ENCODE assay signal across 1 cellular context in the genomic region with DNA sequence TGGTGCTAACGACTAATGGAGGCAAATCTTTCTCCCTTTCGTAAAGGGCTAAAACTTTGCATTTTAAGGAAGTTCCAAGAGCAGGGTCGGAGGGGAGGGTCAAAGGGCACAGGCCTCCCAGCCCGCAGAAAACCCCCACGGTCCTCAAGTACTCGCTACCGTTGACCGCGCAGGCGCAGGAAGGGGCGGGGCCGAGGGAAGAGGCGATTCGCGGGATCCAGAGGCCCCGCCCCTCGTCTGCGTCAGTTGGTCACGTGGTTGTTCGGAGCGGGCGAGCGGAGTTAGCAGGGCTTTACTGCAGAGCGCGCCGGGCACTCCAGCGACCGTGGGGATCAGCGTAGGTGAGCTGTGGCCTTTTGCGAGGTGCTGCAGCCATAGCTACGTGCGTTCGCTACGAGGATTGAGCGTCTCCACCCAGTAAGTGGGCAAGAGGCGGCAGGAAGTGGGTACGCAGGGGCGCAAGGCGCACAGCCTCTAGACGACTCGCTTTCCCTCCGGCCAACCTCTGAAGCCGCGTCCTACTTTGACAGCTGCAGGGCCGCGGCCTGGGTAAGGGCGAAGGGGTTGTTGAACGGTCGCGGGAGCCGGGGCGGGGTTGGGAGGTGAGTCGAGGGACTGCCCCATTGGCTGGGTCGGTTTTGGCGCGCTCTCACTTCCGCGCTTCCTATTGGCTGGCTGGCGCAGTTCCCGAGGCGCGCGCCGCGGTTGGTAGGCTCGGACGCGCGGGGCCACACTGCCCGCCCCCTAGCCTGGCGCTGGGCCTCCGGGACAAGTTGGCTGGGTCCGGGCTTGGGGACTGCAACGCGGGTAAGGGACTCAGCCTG.
A peak's percentile ranks its signal among the peaks of the same experiment; 100 is the strongest.
TF ChIP-seq lines count a peak whose summit lies in the region.

A gene (plus strand): TSS at position 242 of the 824 bp plus-strand sequence. CDS start 2,310 bp downstream, outside the sequence.

TF ChIP-seq in WTC11, 78 proteins besides CTCF, POLR2A, EP300 and RAD21 (continued from another document and continues in another):
- TF ChIP-seq, protein P1, sequence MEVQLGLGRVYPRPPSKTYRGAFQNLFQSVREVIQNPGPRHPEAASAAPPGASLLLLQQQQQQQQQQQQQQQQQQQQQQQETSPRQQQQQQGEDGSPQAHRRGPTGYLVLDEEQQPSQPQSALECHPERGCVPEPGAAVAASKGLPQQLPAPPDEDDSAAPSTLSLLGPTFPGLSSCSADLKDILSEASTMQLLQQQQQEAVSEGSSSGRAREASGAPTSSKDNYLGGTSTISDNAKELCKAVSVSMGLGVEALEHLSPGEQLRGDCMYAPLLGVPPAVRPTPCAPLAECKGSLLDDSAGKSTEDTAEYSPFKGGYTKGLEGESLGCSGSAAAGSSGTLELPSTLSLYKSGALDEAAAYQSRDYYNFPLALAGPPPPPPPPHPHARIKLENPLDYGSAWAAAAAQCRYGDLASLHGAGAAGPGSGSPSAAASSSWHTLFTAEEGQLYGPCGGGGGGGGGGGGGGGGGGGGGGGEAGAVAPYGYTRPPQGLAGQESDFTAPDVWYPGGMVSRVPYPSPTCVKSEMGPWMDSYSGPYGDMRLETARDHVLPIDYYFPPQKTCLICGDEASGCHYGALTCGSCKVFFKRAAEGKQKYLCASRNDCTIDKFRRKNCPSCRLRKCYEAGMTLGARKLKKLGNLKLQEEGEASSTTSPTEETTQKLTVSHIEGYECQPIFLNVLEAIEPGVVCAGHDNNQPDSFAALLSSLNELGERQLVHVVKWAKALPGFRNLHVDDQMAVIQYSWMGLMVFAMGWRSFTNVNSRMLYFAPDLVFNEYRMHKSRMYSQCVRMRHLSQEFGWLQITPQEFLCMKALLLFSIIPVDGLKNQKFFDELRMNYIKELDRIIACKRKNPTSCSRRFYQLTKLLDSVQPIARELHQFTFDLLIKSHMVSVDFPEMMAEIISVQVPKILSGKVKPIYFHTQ (CRISPR knock-in tag; IDR thresholded peaks at IDR 0.05), result peak; percentile 84; the same call in 1 of the 2 replicates
- TF ChIP-seq RELA (CRISPR knock-in tag; IDR thresholded peaks at IDR 0.05; ENCODE audit: borderline replicate concordance) (no peak), JUN (CRISPR knock-in tag; IDR thresholded peaks at IDR 0.05) (peak; percentile 58; the same call in 1 of the 2 replicates), GABPB1 (CRISPR knock-in tag; IDR thresholded peaks at IDR 0.05) (peak; percentile 73), ZNF317 (CRISPR knock-in tag; IDR thresholded peaks at IDR 0.05; ENCODE audit: borderline replicate concordance, low read depth) (0 out of 2 replicates have a peak, but pooled peaks have one; percentile 15), SP1 (CRISPR knock-in tag; conservative IDR thresholded peaks at IDR 0.05) (peak; percentile 90), ZBTB21 (CRISPR knock-in tag; IDR thresholded peaks at IDR 0.05; ENCODE audit: borderline replicate concordance) (no peak), ZNF263 (CRISPR knock-in tag; IDR thresholded peaks at IDR 0.05; ENCODE audit: low read depth) (no peak), HMGA2 (CRISPR knock-in tag; IDR thresholded peaks at IDR 0.05) (no peak), PRRX2 (CRISPR knock-in tag; IDR thresholded peaks at IDR 0.05) (no peak), CBFB (CRISPR knock-in tag; IDR thresholded peaks at IDR 0.05; ENCODE audit: low read depth) (no peak)
- TF ChIP-seq, protein P2, sequence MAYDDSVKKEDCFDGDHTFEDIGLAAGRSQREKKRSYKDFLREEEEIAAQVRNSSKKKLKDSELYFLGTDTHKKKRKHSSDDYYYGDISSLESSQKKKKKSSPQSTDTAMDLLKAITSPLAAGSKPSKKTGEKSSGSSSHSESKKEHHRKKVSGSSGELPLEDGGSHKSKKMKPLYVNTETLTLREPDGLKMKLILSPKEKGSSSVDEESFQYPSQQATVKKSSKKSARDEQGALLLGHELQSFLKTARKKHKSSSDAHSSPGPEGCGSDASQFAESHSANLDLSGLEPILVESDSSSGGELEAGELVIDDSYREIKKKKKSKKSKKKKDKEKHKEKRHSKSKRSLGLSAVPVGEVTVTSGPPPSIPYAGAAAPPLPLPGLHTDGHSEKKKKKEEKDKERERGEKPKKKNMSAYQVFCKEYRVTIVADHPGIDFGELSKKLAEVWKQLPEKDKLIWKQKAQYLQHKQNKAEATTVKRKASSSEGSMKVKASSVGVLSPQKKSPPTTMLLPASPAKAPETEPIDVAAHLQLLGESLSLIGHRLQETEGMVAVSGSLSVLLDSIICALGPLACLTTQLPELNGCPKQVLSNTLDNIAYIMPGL (CRISPR knock-in tag; IDR thresholded peaks at IDR 0.05), result peak; percentile 86; the same call in 1 of the 2 replicates
- TF ChIP-seq, protein P3, sequence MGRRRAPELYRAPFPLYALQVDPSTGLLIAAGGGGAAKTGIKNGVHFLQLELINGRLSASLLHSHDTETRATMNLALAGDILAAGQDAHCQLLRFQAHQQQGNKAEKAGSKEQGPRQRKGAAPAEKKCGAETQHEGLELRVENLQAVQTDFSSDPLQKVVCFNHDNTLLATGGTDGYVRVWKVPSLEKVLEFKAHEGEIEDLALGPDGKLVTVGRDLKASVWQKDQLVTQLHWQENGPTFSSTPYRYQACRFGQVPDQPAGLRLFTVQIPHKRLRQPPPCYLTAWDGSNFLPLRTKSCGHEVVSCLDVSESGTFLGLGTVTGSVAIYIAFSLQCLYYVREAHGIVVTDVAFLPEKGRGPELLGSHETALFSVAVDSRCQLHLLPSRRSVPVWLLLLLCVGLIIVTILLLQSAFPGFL (CRISPR knock-in tag; IDR thresholded peaks at IDR 0.05; ENCODE audit: borderline replicate concordance), result no peak; the same call in 1 of the 2 replicates
- TF ChIP-seq, protein P4, sequence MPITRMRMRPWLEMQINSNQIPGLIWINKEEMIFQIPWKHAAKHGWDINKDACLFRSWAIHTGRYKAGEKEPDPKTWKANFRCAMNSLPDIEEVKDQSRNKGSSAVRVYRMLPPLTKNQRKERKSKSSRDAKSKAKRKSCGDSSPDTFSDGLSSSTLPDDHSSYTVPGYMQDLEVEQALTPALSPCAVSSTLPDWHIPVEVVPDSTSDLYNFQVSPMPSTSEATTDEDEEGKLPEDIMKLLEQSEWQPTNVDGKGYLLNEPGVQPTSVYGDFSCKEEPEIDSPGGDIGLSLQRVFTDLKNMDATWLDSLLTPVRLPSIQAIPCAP (CRISPR knock-in tag; IDR thresholded peaks at IDR 0.05), result no peak
- TF ChIP-seq, protein P5, sequence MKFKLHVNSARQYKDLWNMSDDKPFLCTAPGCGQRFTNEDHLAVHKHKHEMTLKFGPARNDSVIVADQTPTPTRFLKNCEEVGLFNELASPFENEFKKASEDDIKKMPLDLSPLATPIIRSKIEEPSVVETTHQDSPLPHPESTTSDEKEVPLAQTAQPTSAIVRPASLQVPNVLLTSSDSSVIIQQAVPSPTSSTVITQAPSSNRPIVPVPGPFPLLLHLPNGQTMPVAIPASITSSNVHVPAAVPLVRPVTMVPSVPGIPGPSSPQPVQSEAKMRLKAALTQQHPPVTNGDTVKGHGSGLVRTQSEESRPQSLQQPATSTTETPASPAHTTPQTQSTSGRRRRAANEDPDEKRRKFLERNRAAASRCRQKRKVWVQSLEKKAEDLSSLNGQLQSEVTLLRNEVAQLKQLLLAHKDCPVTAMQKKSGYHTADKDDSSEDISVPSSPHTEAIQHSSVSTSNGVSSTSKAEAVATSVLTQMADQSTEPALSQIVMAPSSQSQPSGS (CRISPR knock-in tag; IDR thresholded peaks at IDR 0.05; ENCODE audit: borderline replicate concordance, low read depth), result peak; percentile 59; the same call in 1 of the 2 replicates
- TF ChIP-seq, protein P6, sequence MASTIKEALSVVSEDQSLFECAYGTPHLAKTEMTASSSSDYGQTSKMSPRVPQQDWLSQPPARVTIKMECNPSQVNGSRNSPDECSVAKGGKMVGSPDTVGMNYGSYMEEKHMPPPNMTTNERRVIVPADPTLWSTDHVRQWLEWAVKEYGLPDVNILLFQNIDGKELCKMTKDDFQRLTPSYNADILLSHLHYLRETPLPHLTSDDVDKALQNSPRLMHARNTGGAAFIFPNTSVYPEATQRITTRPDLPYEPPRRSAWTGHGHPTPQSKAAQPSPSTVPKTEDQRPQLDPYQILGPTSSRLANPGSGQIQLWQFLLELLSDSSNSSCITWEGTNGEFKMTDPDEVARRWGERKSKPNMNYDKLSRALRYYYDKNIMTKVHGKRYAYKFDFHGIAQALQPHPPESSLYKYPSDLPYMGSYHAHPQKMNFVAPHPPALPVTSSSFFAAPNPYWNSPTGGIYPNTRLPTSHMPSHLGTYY (CRISPR knock-in tag; IDR thresholded peaks at IDR 0.05), result no peak
- TF ChIP-seq, protein P7, sequence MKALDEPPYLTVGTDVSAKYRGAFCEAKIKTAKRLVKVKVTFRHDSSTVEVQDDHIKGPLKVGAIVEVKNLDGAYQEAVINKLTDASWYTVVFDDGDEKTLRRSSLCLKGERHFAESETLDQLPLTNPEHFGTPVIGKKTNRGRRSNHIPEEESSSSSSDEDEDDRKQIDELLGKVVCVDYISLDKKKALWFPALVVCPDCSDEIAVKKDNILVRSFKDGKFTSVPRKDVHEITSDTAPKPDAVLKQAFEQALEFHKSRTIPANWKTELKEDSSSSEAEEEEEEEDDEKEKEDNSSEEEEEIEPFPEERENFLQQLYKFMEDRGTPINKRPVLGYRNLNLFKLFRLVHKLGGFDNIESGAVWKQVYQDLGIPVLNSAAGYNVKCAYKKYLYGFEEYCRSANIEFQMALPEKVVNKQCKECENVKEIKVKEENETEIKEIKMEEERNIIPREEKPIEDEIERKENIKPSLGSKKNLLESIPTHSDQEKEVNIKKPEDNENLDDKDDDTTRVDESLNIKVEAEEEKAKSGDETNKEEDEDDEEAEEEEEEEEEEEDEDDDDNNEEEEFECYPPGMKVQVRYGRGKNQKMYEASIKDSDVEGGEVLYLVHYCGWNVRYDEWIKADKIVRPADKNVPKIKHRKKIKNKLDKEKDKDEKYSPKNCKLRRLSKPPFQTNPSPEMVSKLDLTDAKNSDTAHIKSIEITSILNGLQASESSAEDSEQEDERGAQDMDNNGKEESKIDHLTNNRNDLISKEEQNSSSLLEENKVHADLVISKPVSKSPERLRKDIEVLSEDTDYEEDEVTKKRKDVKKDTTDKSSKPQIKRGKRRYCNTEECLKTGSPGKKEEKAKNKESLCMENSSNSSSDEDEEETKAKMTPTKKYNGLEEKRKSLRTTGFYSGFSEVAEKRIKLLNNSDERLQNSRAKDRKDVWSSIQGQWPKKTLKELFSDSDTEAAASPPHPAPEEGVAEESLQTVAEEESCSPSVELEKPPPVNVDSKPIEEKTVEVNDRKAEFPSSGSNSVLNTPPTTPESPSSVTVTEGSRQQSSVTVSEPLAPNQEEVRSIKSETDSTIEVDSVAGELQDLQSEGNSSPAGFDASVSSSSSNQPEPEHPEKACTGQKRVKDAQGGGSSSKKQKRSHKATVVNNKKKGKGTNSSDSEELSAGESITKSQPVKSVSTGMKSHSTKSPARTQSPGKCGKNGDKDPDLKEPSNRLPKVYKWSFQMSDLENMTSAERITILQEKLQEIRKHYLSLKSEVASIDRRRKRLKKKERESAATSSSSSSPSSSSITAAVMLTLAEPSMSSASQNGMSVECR (CRISPR knock-in tag; IDR thresholded peaks at IDR 0.05; ENCODE audit: borderline replicate concordance), result peak; percentile 97
- TF ChIP-seq, protein P8, sequence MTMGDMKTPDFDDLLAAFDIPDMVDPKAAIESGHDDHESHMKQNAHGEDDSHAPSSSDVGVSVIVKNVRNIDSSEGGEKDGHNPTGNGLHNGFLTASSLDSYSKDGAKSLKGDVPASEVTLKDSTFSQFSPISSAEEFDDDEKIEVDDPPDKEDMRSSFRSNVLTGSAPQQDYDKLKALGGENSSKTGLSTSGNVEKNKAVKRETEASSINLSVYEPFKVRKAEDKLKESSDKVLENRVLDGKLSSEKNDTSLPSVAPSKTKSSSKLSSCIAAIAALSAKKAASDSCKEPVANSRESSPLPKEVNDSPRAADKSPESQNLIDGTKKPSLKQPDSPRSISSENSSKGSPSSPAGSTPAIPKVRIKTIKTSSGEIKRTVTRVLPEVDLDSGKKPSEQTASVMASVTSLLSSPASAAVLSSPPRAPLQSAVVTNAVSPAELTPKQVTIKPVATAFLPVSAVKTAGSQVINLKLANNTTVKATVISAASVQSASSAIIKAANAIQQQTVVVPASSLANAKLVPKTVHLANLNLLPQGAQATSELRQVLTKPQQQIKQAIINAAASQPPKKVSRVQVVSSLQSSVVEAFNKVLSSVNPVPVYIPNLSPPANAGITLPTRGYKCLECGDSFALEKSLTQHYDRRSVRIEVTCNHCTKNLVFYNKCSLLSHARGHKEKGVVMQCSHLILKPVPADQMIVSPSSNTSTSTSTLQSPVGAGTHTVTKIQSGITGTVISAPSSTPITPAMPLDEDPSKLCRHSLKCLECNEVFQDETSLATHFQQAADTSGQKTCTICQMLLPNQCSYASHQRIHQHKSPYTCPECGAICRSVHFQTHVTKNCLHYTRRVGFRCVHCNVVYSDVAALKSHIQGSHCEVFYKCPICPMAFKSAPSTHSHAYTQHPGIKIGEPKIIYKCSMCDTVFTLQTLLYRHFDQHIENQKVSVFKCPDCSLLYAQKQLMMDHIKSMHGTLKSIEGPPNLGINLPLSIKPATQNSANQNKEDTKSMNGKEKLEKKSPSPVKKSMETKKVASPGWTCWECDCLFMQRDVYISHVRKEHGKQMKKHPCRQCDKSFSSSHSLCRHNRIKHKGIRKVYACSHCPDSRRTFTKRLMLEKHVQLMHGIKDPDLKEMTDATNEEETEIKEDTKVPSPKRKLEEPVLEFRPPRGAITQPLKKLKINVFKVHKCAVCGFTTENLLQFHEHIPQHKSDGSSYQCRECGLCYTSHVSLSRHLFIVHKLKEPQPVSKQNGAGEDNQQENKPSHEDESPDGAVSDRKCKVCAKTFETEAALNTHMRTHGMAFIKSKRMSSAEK (CRISPR knock-in tag; IDR thresholded peaks at IDR 0.05; ENCODE audit: borderline replicate concordance), result no peak
- TF ChIP-seq, protein P9, sequence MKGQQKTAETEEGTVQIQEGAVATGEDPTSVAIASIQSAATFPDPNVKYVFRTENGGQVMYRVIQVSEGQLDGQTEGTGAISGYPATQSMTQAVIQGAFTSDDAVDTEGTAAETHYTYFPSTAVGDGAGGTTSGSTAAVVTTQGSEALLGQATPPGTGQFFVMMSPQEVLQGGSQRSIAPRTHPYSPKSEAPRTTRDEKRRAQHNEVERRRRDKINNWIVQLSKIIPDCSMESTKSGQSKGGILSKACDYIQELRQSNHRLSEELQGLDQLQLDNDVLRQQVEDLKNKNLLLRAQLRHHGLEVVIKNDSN (CRISPR knock-in tag; IDR thresholded peaks at IDR 0.05), result peak; percentile 91
- TF ChIP-seq, protein P10, sequence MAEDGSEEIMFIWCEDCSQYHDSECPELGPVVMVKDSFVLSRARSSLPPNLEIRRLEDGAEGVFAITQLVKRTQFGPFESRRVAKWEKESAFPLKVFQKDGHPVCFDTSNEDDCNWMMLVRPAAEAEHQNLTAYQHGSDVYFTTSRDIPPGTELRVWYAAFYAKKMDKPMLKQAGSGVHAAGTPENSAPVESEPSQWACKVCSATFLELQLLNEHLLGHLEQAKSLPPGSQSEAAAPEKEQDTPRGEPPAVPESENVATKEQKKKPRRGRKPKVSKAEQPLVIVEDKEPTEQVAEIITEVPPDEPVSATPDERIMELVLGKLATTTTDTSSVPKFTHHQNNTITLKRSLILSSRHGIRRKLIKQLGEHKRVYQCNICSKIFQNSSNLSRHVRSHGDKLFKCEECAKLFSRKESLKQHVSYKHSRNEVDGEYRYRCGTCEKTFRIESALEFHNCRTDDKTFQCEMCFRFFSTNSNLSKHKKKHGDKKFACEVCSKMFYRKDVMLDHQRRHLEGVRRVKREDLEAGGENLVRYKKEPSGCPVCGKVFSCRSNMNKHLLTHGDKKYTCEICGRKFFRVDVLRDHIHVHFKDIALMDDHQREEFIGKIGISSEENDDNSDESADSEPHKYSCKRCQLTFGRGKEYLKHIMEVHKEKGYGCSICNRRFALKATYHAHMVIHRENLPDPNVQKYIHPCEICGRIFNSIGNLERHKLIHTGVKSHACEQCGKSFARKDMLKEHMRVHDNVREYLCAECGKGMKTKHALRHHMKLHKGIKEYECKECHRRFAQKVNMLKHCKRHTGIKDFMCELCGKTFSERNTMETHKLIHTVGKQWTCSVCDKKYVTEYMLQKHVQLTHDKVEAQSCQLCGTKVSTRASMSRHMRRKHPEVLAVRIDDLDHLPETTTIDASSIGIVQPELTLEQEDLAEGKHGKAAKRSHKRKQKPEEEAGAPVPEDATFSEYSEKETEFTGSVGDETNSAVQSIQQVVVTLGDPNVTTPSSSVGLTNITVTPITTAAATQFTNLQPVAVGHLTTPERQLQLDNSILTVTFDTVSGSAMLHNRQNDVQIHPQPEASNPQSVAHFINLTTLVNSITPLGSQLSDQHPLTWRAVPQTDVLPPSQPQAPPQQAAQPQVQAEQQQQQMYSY (CRISPR knock-in tag; IDR thresholded peaks at IDR 0.05), result no peak
